ENCODE assay signal across 2 cellular contexts in the genomic region with DNA sequence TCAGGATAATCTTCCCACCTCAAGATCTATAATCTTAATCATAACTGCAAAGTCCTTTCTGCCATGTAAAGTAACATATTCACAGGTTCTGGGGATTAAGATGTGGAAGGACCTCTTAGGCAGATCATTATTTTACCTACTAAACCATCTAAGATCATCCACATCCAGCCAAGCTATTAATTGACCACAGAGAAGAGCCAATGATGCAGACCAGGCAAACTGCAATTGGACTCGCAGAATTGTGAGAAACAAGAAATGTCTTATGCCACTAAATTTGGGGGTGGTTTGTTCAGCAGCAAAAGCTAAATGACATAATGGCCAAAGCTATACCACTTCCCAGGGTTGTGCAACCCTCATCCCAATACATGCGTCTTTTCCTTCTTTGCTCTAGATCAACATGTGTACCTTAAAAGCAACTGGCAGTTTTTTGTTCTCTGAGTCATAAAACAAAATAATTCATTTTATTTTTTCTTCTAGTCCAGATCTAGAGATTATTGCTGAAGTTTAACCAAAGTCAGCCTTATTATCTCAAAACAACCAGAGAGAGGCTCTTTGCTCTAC.
TF ChIP-seq lines count a peak whose summit lies in the region.

No MANE protein-coding gene starts in this region.

TF ChIP-seq in SK-N-SH treated with all-trans-retinoic acid at 6 μM for 48 hours, 23 proteins besides CTCF, POLR2A, EP300 and RAD21 (continued from another document):
- TF ChIP-seq, protein P1, sequence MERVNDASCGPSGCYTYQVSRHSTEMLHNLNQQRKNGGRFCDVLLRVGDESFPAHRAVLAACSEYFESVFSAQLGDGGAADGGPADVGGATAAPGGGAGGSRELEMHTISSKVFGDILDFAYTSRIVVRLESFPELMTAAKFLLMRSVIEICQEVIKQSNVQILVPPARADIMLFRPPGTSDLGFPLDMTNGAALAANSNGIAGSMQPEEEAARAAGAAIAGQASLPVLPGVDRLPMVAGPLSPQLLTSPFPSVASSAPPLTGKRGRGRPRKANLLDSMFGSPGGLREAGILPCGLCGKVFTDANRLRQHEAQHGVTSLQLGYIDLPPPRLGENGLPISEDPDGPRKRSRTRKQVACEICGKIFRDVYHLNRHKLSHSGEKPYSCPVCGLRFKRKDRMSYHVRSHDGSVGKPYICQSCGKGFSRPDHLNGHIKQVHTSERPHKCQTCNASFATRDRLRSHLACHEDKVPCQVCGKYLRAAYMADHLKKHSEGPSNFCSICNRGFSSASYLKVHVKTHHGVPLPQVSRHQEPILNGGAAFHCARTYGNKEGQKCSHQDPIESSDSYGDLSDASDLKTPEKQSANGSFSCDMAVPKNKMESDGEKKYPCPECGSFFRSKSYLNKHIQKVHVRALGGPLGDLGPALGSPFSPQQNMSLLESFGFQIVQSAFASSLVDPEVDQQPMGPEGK (CRISPR knock-in tag; IDR thresholded peaks at IDR 0.05; ENCODE audit: borderline replicate concordance), result no peak
- TF ChIP-seq CREB5 (CRISPR knock-in tag; IDR thresholded peaks at IDR 0.05; ENCODE audit: low read depth) (no peak), PPARA (CRISPR knock-in tag; IDR thresholded peaks at IDR 0.05; ENCODE audit: borderline replicate concordance) (no peak), ZNF8 (CRISPR knock-in tag; IDR thresholded peaks at IDR 0.05) (no peak), ZFP3 (CRISPR knock-in tag; IDR thresholded peaks at IDR 0.05) (no peak), SNAI2 (CRISPR knock-in tag; IDR thresholded peaks at IDR 0.05) (no peak), BACH2 (CRISPR knock-in tag; IDR thresholded peaks at IDR 0.05; ENCODE audit: borderline replicate concordance) (no peak), ESRRG (CRISPR knock-in tag; IDR thresholded peaks at IDR 0.05) (no peak), ZFP30 (CRISPR knock-in tag; IDR thresholded peaks at IDR 0.05) (no peak), ISL1 (CRISPR knock-in tag; IDR thresholded peaks at IDR 0.05) (no peak)
- TF ChIP-seq, protein P2, sequence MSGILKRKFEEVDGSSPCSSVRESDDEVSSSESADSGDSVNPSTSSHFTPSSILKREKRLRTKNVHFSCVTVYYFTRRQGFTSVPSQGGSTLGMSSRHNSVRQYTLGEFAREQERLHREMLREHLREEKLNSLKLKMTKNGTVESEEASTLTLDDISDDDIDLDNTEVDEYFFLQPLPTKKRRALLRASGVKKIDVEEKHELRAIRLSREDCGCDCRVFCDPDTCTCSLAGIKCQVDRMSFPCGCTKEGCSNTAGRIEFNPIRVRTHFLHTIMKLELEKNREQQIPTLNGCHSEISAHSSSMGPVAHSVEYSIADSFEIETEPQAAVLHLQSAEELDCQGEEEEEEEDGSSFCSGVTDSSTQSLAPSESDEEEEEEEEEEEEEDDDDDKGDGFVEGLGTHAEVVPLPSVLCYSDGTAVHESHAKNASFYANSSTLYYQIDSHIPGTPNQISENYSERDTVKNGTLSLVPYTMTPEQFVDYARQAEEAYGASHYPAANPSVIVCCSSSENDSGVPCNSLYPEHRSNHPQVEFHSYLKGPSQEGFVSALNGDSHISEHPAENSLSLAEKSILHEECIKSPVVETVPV (CRISPR knock-in tag; IDR thresholded peaks at IDR 0.05), result no peak
- TF ChIP-seq, protein P3, sequence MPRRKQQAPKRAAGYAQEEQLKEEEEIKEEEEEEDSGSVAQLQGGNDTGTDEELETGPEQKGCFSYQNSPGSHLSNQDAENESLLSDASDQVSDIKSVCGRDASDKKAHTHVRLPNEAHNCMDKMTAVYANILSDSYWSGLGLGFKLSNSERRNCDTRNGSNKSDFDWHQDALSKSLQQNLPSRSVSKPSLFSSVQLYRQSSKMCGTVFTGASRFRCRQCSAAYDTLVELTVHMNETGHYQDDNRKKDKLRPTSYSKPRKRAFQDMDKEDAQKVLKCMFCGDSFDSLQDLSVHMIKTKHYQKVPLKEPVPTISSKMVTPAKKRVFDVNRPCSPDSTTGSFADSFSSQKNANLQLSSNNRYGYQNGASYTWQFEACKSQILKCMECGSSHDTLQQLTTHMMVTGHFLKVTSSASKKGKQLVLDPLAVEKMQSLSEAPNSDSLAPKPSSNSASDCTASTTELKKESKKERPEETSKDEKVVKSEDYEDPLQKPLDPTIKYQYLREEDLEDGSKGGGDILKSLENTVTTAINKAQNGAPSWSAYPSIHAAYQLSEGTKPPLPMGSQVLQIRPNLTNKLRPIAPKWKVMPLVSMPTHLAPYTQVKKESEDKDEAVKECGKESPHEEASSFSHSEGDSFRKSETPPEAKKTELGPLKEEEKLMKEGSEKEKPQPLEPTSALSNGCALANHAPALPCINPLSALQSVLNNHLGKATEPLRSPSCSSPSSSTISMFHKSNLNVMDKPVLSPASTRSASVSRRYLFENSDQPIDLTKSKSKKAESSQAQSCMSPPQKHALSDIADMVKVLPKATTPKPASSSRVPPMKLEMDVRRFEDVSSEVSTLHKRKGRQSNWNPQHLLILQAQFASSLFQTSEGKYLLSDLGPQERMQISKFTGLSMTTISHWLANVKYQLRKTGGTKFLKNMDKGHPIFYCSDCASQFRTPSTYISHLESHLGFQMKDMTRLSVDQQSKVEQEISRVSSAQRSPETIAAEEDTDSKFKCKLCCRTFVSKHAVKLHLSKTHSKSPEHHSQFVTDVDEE (CRISPR knock-in tag; IDR thresholded peaks at IDR 0.05), result no peak

TF ChIP-seq in GM12878, 131 proteins besides CTCF, POLR2A, EP300 and RAD21:
- TF ChIP-seq ZNF687 (IDR thresholded peaks at IDR 0.05), result peak; percentile 26; the same call in 1 of the 2 replicates
- peak; percentile 51; the same call in 1 of the 2 replicates for TF ChIP-seq BCL11A (IDR thresholded peaks at IDR 0.05; ENCODE audit: low read depth, low read length)
- TF ChIP-seq MTA2 (IDR thresholded peaks at IDR 0.05; ENCODE audit: low read depth), result peak; percentile 66; the same call in 1 of the 2 replicates
- 0 out of 2 replicates have a peak, but pooled peaks have one; percentile 25 for TF ChIP-seq ATF7 (IDR thresholded peaks at IDR 0.05; ENCODE audit: low read depth)
- TF ChIP-seq TARDBP (IDR thresholded peaks at IDR 0.05; ENCODE audit: borderline replicate concordance), result no peak
- no peak for TF ChIP-seq POLR2AphosphoS5 (IDR thresholded peaks at IDR 0.05; ENCODE audit: low read length)
TF ChIP-seq in GM12878: peak in this region for 4.
